In genomic region chr1:228867951-228868730, GRCh38 we compare ENCODE assay signal across 16 cellular contexts.
DNase-seq lines count a peak whose midpoint lies in the region; ATAC-seq and TF ChIP-seq lines count a peak whose summit lies in the region.
"Had no signal": no experiment of that assay in that cellular context is flagged by ENCODE, and none has a peak within 500 bp of the region (broad histone marks: within the 10 kb centered on the region; RNA-seq: fewer than 3 reads in every experiment).

No MANE protein-coding gene starts in this region.

- H3K9me3 ChIP-seq in BLaER1 treated with 17β-estradiol and CSF1 and Interleukin-3, amounts not matched to agents 10 nM and 100 nM (replicated peaks in 1 of 11), result no peaks in the 10 kb centered on the region
- H3K9me3 ChIP-seq: pancreas had no signal

- H4K20me1 ChIP-seq in BLaER1 treated with 17β-estradiol and CSF1 and Interleukin-3, amounts not matched to agents 10 nM and 100 nM, result no peaks in the 10 kb centered on the region

- peak; percentile 83 for DNase-seq in NCI-H128 (lab: John Stamatoyannopoulos, UW; ENCODE audit: unreplicated experiment)
- DNase-seq in NCI-H524 treated with DMSO at 0.1 percent for 48 hours (lab: John Stamatoyannopoulos, UW), result peak; percentile 10
- peak; percentile 13 to 23 for DNase-seq in foreskin keratinocyte
- DNase-seq in T-helper 2 cell, result no peak
- no peak for DNase-seq in cerebellum (ENCODE audit: low spot score)
- DNase-seq: activated CD4-positive, alpha-beta T cell treated with anti-CD3 and anti-CD28 coated beads, Interleukin-2, amount 50 U/mL, for 4 hours; activated naive CD4-positive, alpha-beta T cell; erythroblast; GF-D8; mammary epithelial cell; pancreas; T-helper 17 cell had no signal

- ATAC-seq in foreskin keratinocyte, result no peak
- ATAC-seq in HG02852 (IDR thresholded peaks at IDR 0.05; ENCODE audit: unreplicated experiment), result no peak
- no peak for ATAC-seq in HG02642 (IDR thresholded peaks at IDR 0.05; ENCODE audit: poor library complexity, unreplicated experiment)
- ATAC-seq: T-helper 17 cell had no signal

- no peak overlapping the region for H3K9ac ChIP-seq in BLaER1 treated with 17β-estradiol and CSF1 and Interleukin-3, amounts not matched to agents 10 nM and 100 nM
- H3K9ac ChIP-seq: KMS-11 had no signal

- no peaks in the 10 kb centered on the region for H3K36me3 ChIP-seq in BLaER1 treated with 17β-estradiol and CSF1 and Interleukin-3, amounts not matched to agents 10 nM and 100 nM
- H3K36me3 ChIP-seq: pancreas had no signal

- TF ChIP-seq CTCF in foreskin keratinocyte (conservative IDR thresholded peaks at IDR 0.05), result no peak

- H3K27me3 ChIP-seq in BLaER1 treated with 17β-estradiol and CSF1 and Interleukin-3, amounts not matched to agents 10 nM and 100 nM, result no peaks in the 10 kb centered on the region
- H3K27me3 ChIP-seq in foreskin keratinocyte, result peaks cover 22% of the 10 kb centered on the region
- H3K27me3 ChIP-seq: pancreas had no signal

- no peak overlapping the region for H3K4me3 ChIP-seq in BLaER1 treated with 17β-estradiol and CSF1 and Interleukin-3, amounts not matched to agents 10 nM and 100 nM
- H3K4me3 ChIP-seq: pancreas had no signal

- H3K4me1 ChIP-seq in BLaER1 treated with 17β-estradiol and CSF1 and Interleukin-3, amounts not matched to agents 10 nM and 100 nM, result peaks cover 23 to 52% (median 49%) of the 10 kb centered on the region in 10 experiments
- H3K4me1 ChIP-seq in foreskin keratinocyte, result no peaks in the 10 kb centered on the region

- H3K27ac ChIP-seq in BLaER1 treated with 17β-estradiol and CSF1 and Interleukin-3, amounts not matched to agents 10 nM and 100 nM, result no peak overlapping the region
- no peak overlapping the region for H3K27ac ChIP-seq in foreskin keratinocyte
- H3K27ac ChIP-seq: KMS-11, pancreas had no signal

- H3K4me2 ChIP-seq in BLaER1 treated with 17β-estradiol and CSF1 and Interleukin-3, amounts not matched to agents 10 nM and 100 nM, result peak overlapping the region in 8 of 11 experiments; percentile 0 to 68 (median 52); a peak in 12 of 22 replicates
- H3K4me2 ChIP-seq: KMS-11 had no signal

Comparison
In these comparisons a context has a peak if more than half of its experiments do, and no peak if none do; other contexts are left out.
1. DNase-seq: peak in NCI-H128 (single experiment), NCI-H524 treated with DMSO at 0.1 percent for 48 hours (single experiment) and foreskin keratinocyte (2 of 2); none in T-helper 2 cell (0 of 5) and cerebellum (single experiment).